ENCODE assay signal across 2 cellular contexts in genomic region chr1:226308166-226308722, GRCh38.
TF ChIP-seq lines count a peak whose summit lies in the region.

No MANE protein-coding gene starts in this region.

TF ChIP-seq in GM12878, 131 proteins besides CTCF, POLR2A, EP300 and RAD21:
- no peak for TF ChIP-seq SMAD1 (IDR thresholded peaks at IDR 0.05; ENCODE audit: low read depth, partially characterized antibody)
- TF ChIP-seq MEF2B (IDR thresholded peaks at IDR 0.05; ENCODE audit: partially characterized antibody, poor library complexity, severe bottlenecking) = peak; percentile 48
- peak; percentile 79 for TF ChIP-seq NR2C1 (IDR thresholded peaks at IDR 0.05)
- TF ChIP-seq ZBED1 (IDR thresholded peaks at IDR 0.05; ENCODE audit: borderline replicate concordance) = no peak
- peak; percentile 11; the same call in 1 of the 2 replicates for TF ChIP-seq GABPA (IDR thresholded peaks at IDR 0.05; ENCODE audit: low read depth)

TF ChIP-seq in HepG2, 621 proteins besides CTCF, POLR2A, EP300 and RAD21 (continues in another document):
- no peak for TF ChIP-seq ZNF770 (CRISPR knock-in tag; IDR thresholded peaks at IDR 0.05)
- no peak for TF ChIP-seq ZNF503 (CRISPR knock-in tag; IDR thresholded peaks at IDR 0.05)
- TF ChIP-seq TEF (CRISPR knock-in tag; IDR thresholded peaks at IDR 0.05) = 0 out of 2 replicates have a peak, but pooled peaks have one; percentile 35
- no peak for TF ChIP-seq FOXC1 (CRISPR knock-in tag; IDR thresholded peaks at IDR 0.05; ENCODE audit: borderline replicate concordance)
- TF ChIP-seq ZNF232 (CRISPR knock-in tag; IDR thresholded peaks at IDR 0.05; ENCODE audit: borderline replicate concordance) = no peak
- no peak for TF ChIP-seq RARA (CRISPR knock-in tag; IDR thresholded peaks at IDR 0.05)
- TF ChIP-seq SMAD3 (CRISPR knock-in tag; IDR thresholded peaks at IDR 0.05) = no peak
- no peak for TF ChIP-seq MAF1 (CRISPR knock-in tag; IDR thresholded peaks at IDR 0.05; ENCODE audit: borderline replicate concordance)
- no peak for TF ChIP-seq GMEB1 (CRISPR knock-in tag; IDR thresholded peaks at IDR 0.05; ENCODE audit: borderline replicate concordance)
- no peak for TF ChIP-seq ZNF17 (CRISPR knock-in tag; IDR thresholded peaks at IDR 0.05)
- TF ChIP-seq ZNF142 (CRISPR knock-in tag; IDR thresholded peaks at IDR 0.05) = no peak
- TF ChIP-seq ZNF329 (CRISPR knock-in tag; IDR thresholded peaks at IDR 0.05; ENCODE audit: low read depth) = no peak
- TF ChIP-seq THAP7 (CRISPR knock-in tag; IDR thresholded peaks at IDR 0.05) = no peak
- no peak for TF ChIP-seq MTERF4 (CRISPR knock-in tag; IDR thresholded peaks at IDR 0.05)
- TF ChIP-seq PBX2 (CRISPR knock-in tag; IDR thresholded peaks at IDR 0.05) = no peak
- no peak for TF ChIP-seq SP140L (CRISPR knock-in tag; IDR thresholded peaks at IDR 0.05; ENCODE audit: borderline replicate concordance)
- TF ChIP-seq ZNF589 (CRISPR knock-in tag; conservative IDR thresholded peaks at IDR 0.05) = peak; percentile 11; the same call in 1 of the 2 replicates
- TF ChIP-seq HOXD1 (CRISPR knock-in tag; IDR thresholded peaks at IDR 0.05) = no peak
- peak; percentile 71 for TF ChIP-seq PATZ1 (CRISPR knock-in tag; IDR thresholded peaks at IDR 0.05)
- 0 out of 2 replicates have a peak, but pooled peaks have one; percentile 6 for TF ChIP-seq ATF2 (CRISPR knock-in tag; IDR thresholded peaks at IDR 0.05)
- TF ChIP-seq PRMT3 (CRISPR knock-in tag; IDR thresholded peaks at IDR 0.05; ENCODE audit: borderline replicate concordance, low read depth) = no peak
- no peak for TF ChIP-seq MAX (IDR thresholded peaks at IDR 0.05)
- TF ChIP-seq NCOR1 (IDR thresholded peaks at IDR 0.05; ENCODE audit: borderline replicate concordance, low read length) = no peak
- no peak; the same call in none of the 2 replicates for TF ChIP-seq GABPB1 (CRISPR knock-in tag; IDR thresholded peaks at IDR 0.05)
- peak; percentile 46 for TF ChIP-seq GABPA (IDR thresholded peaks at IDR 0.05; ENCODE audit: low read depth, low read length)
- TF ChIP-seq GABPA (CRISPR knock-in tag; IDR thresholded peaks at IDR 0.05; ENCODE audit: low read depth) = peak; percentile 74
